Comparison of ENCODE assay signal across 1 cellular context in genomic region chrX:52015794-52016193, GRCh38.
TF ChIP-seq lines count a peak whose summit lies in the region.

No MANE protein-coding gene starts in this region.

TF ChIP-seq in H1, 55 proteins besides CTCF, POLR2A, EP300 and RAD21:
- no peak for TF ChIP-seq BRCA1 (IDR thresholded peaks at IDR 0.05; ENCODE audit: low read depth, low read length)
- no peak for TF ChIP-seq BCL11A (IDR thresholded peaks at IDR 0.05; ENCODE audit: low read depth in 2 of 2, low read length in 2 of 2)
- TF ChIP-seq ZNF274 (IDR thresholded peaks at IDR 0.05; ENCODE audit: borderline replicate concordance, extremely low read depth, low read length), result no peak
- no peak for TF ChIP-seq TAF1 (IDR thresholded peaks at IDR 0.05; ENCODE audit: low read depth, low read length)
- no peak for TF ChIP-seq PHF8 (conservative IDR thresholded peaks at IDR 0.05; ENCODE audit: low read depth, low read length)
- no peak for TF ChIP-seq SUZ12 (IDR thresholded peaks at IDR 0.05; ENCODE audit: low read length)
- no peak for TF ChIP-seq TCF12 (IDR thresholded peaks at IDR 0.05; ENCODE audit: low read depth, low read length)
- TF ChIP-seq YY1 (IDR thresholded peaks at IDR 0.05; ENCODE audit: low read depth, low read length), result no peak
- TF ChIP-seq FOSL1 (IDR thresholded peaks at IDR 0.05; ENCODE audit: insufficient read depth, low read depth, low read length), result no peak
- TF ChIP-seq CEBPB (IDR thresholded peaks at IDR 0.05; ENCODE audit: low read depth, low read length), result no peak
- no peak for TF ChIP-seq CBX8 (IDR thresholded peaks at IDR 0.05; ENCODE audit: borderline replicate concordance, low read depth, low read length)
- TF ChIP-seq CHD2 (IDR thresholded peaks at IDR 0.05; ENCODE audit: low read length), result no peak
- no peak for TF ChIP-seq GABPA (IDR thresholded peaks at IDR 0.05; ENCODE audit: borderline replicate concordance, insufficient read depth, low read length)
